1 cellular context compared by ENCODE assay signal in the genomic region with DNA sequence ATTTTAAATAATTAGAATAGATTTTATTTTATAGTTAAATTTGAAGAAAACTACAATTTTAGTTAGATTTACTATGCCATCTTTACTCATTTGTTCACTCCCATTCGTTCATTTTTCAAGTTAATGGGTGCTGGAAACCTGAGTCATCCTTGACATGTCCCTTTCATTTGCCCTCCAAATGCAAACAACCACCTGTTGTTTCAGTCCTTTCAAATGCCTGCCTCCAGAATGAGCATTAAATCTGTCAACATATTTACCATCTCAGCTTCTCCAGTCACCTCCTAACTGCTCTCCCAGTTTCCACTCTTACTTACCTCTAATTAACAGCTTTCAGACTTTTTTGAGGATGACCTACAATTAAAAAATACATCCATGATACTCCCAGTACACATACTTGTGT.
TF ChIP-seq lines count a peak whose summit lies in the region.

No MANE protein-coding gene starts in this region.

TF ChIP-seq in HepG2, 621 proteins besides CTCF, POLR2A, EP300 and RAD21 (continued from another document):
- TF ChIP-seq SAP130 (CRISPR knock-in tag; IDR thresholded peaks at IDR 0.05; ENCODE audit: low read depth) = peak; percentile 60
- peak; percentile 20; the same call in 1 of the 2 replicates for TF ChIP-seq TFAP4 (IDR thresholded peaks at IDR 0.05; ENCODE audit: borderline replicate concordance, low read depth)
- no peak for TF ChIP-seq ZNF296 (CRISPR knock-in tag; conservative IDR thresholded peaks at IDR 0.05)
- TF ChIP-seq SALL2 (CRISPR knock-in tag; IDR thresholded peaks at IDR 0.05) = no peak
- no peak for TF ChIP-seq RFXAP (CRISPR knock-in tag; IDR thresholded peaks at IDR 0.05; ENCODE audit: borderline replicate concordance)
- TF ChIP-seq ZNF816 (CRISPR knock-in tag; IDR thresholded peaks at IDR 0.05; ENCODE audit: borderline replicate concordance) = no peak
- no peak for TF ChIP-seq ZNF3 (CRISPR knock-in tag; IDR thresholded peaks at IDR 0.05)
- no peak for TF ChIP-seq HIVEP1 (CRISPR knock-in tag; IDR thresholded peaks at IDR 0.05)
- TF ChIP-seq SNAPC2 (CRISPR knock-in tag; IDR thresholded peaks at IDR 0.05) = no peak
- TF ChIP-seq RELA (CRISPR knock-in tag; IDR thresholded peaks at IDR 0.05) = no peak
- no peak for TF ChIP-seq CC2D1A (CRISPR knock-in tag; IDR thresholded peaks at IDR 0.05)
- no peak for TF ChIP-seq GATAD1 (CRISPR knock-in tag; IDR thresholded peaks at IDR 0.05)
- no peak for TF ChIP-seq NFE2L1 (CRISPR knock-in tag; IDR thresholded peaks at IDR 0.05; ENCODE audit: borderline replicate concordance)
